31 cellular contexts compared by ENCODE assay signal in genomic region chr9:95280745-95281144, GRCh38.
"Had no signal": no experiment of that assay in that cellular context is flagged by ENCODE, and none has a peak within 500 bp of the region (broad histone marks: within the 10 kb centered on the region; RNA-seq: fewer than 3 reads in every experiment).

No MANE protein-coding gene starts in this region.

- DNase-seq: activated CD4-positive, alpha-beta memory T cell treated with anti-CD3 and anti-CD28 coated beads, Interleukin-2, amount 10 ng/mL, durations not matched to agents 7 days and 5 days; activated CD4-positive, alpha-beta T cell treated with anti-CD3 and anti-CD28 coated beads for 1 hour; activated CD4-positive, alpha-beta T cell treated with anti-CD3 and anti-CD28 coated beads for 4 hours; activated CD4-positive, alpha-beta T cell treated with anti-CD3 and anti-CD28 coated beads, Interleukin-2, amount 10 ng/mL, durations not matched to agents 7 days and 5 days; activated CD4-positive, alpha-beta T cell treated with anti-CD3 and anti-CD28 coated beads, Interleukin-2, amount 50 U/mL, for 4 hours; activated CD8-positive, alpha-beta memory T cell treated with anti-CD3 and anti-CD28 coated beads, Interleukin-2, amount 50 U/mL, for 48 hours; activated gamma-delta T cell treated with Interleukin-2 at 50 U/mL for 16 hours; activated naive CD4-positive, alpha-beta T cell treated with Interleukin-2 at 50 U/mL for 16 hours; activated naive CD8-positive, alpha-beta T cell treated with anti-CD3 and anti-CD28 coated beads, Interleukin-2, amount 10 ng/mL, durations not matched to agents 7 days and 5 days; activated T-cell treated with anti-CD3 and anti-CD28 coated beads for 4 hours; activated T-cell treated with anti-CD3 and anti-CD28 coated beads, Interleukin-2, amount 50 U/mL, for 24 hours; activated T-cell treated with anti-CD3 and anti-CD28 coated beads, Interleukin-2, amount 50 U/mL, for 72 hours; central memory CD4-positive, alpha-beta T cell; cerebellar nuclear complex; colonic mucosa; effector CD8-positive, alpha-beta T cell; esophagus squamous epithelium; foreskin melanocyte; heart right ventricle; T-helper 2 cell had no signal

- H3K27me3 ChIP-seq: ascending aorta, breast epithelium, cardiac muscle cell, colonic mucosa, esophagus squamous epithelium, gastroesophageal sphincter, heart right ventricle, hepatocyte had no signal

- FAIRE-seq: endometrium, endothelial cell of umbilical vein had no signal

- H3K4me1 ChIP-seq: ascending aorta, breast epithelium, colonic mucosa had no signal

- H3K4me2 ChIP-seq: hepatocyte had no signal

- H3K27ac ChIP-seq: ascending aorta, breast epithelium, cardiac muscle cell, colonic mucosa, epithelial cell of prostate, esophagus squamous epithelium, gastroesophageal sphincter, heart right ventricle, hepatocyte, VCaP had no signal

- H3K36me3 ChIP-seq: ascending aorta, breast epithelium, cardiac muscle cell, colonic mucosa, esophagus squamous epithelium, gastroesophageal sphincter, heart right ventricle had no signal

- H3K9me3 ChIP-seq: colonic mucosa had no signal

- ATAC-seq: activated naive CD4-positive, alpha-beta T cell treated with anti-CD3 and anti-CD28 coated beads, Interleukin-2, amount 50 U/mL, for 72 hours; activated T-cell treated with anti-CD3 and anti-CD28 coated beads, Interleukin-2, amount 50 U/mL, for 72 hours; gastroesophageal sphincter; heart right ventricle; WTC11 had no signal

- H3K4me3 ChIP-seq: ascending aorta, breast epithelium, cardiac muscle cell, colonic mucosa, esophagus squamous epithelium, gastroesophageal sphincter, heart right ventricle, hepatocyte had no signal

- H2AFZ ChIP-seq: hepatocyte had no signal
